In genomic region chr19:4370418-4371041, GRCh38 we compare ENCODE assay signal across 9 cellular contexts. TPM values are rescaled to one million over a fixed set of nuclear protein-coding genes. Genes with fewer than 3 reads are reported as not detected.
DNase-seq lines count a peak whose midpoint lies in the region; ATAC-seq, FAIRE-seq and TF ChIP-seq lines count a peak whose summit lies in the region.
"Had no signal": no experiment of that assay in that cellular context is flagged by ENCODE, and none has a peak within 500 bp of the region (broad histone marks: within the 10 kb centered on the region; RNA-seq: fewer than 3 reads in every experiment).

No MANE protein-coding gene starts in this region.

- H3K27me3 Mint-ChIP-seq in H9 (ENCODE audit: low read depth) (peaks cover 4% of the 10 kb centered on the region; the same call in 1 of the 2 replicates), activated B cell treated with CpG ODN at 0.5 μM for 24 hours (no peaks in the 10 kb centered on the region)

- H3K4me3 Mint-ChIP-seq in H9: no peak overlapping the region
- H3K4me3 Mint-ChIP-seq in activated B cell treated with CpG ODN at 0.5 μM for 24 hours: peak overlapping the region; percentile 78

- peaks cover 4% of the 10 kb centered on the region for H3K9me1 ChIP-seq in keratinocyte (ENCODE audit: control insufficient read depth, extremely low read depth, insufficient read depth, low read length)

- no peak overlapping the region for H3K4me3 ChIP-seq in keratinocyte (ENCODE audit: control insufficient read depth in 2 of 3, extremely low read depth in 1 of 3, insufficient read depth in 2 of 3, low read depth in 1 of 3, low read length in 3 of 3)
- H3K4me3 ChIP-seq in smooth muscle cell: no peak overlapping the region

- no peak overlapping the region for H3K23ac ChIP-seq in H9 (ENCODE audit: insufficient read length, low read depth, low read length)

- no peak overlapping the region for H2BK15ac ChIP-seq in H9 (ENCODE audit: low read depth, low read length)

- no peaks in the 10 kb centered on the region; the same call in 1 of the 2 replicates for H3K79me2 ChIP-seq in H9 (ENCODE audit: insufficient read depth, low read length)
- peaks cover 70% of the 10 kb centered on the region for H3K79me2 ChIP-seq in keratinocyte (ENCODE audit: control insufficient read depth, insufficient read depth, low read length)
- H3K79me2 ChIP-seq in smooth muscle cell (ENCODE audit: low read depth): peaks cover 70% of the 10 kb centered on the region

- no peak overlapping the region for H4K5ac ChIP-seq in H9 (ENCODE audit: insufficient read length, low read depth, low read length)

- H3K9me3 ChIP-seq in H9 (ENCODE audit: control insufficient read depth, low read depth, low read length): no peaks in the 10 kb centered on the region
- no peaks in the 10 kb centered on the region for H3K9me3 ChIP-seq in keratinocyte (ENCODE audit: control insufficient read depth, low read depth, low read length)
- H3K9me3 ChIP-seq in smooth muscle cell (replicated peaks; ENCODE audit: low read depth): no peaks in the 10 kb centered on the region

- no peak overlapping the region for H3K56ac ChIP-seq in H9 (ENCODE audit: insufficient read length, low read depth, low read length)

- POLR2A ChIA-PET in activated B cell treated with CpG ODN at 0.5 μM for 24 hours (lab: Charles Lee): interaction anchor here (0.5 to 1.6 kb wide), 6 partner anchors 9 to 101 kb away, joined by 4 to 12 read pairs (median 6); partner anchors contain the start of genes CHAF1A and SH3GL1

- no peak overlapping the region for H3T11ph ChIP-seq in H9 (ENCODE audit: low read length)

- H4K20me1 ChIP-seq in H9 (ENCODE audit: control insufficient read depth, insufficient read depth, insufficient read length) (no peaks in the 10 kb centered on the region), keratinocyte (ENCODE audit: control insufficient read depth, extremely low read depth, insufficient read depth, low read length) (peaks cover 4% of the 10 kb centered on the region), smooth muscle cell (ENCODE audit: low read depth) (peaks cover 100% of the 10 kb centered on the region)

- H2BK5ac ChIP-seq in H9 (ENCODE audit: insufficient read length, low read length): no peak overlapping the region

- no CpG with 5 or more reads among the region's 15 CpGs for WGBS in H9 (ENCODE audit: extremely low coverage, insufficient read length, low lambda C conversion rate)
- 93% methylated on average over 15 of the region's 15 CpGs for WGBS in smooth muscle cell (ENCODE audit: low lambda C conversion rate)

- no peak overlapping the region for H3K14ac ChIP-seq in H9 (ENCODE audit: insufficient read depth, low read length)

- no peak for FAIRE-seq in keratinocyte (lab: Jason Lieb, UNC)

- H3K36me3 Mint-ChIP-seq in H9 (ENCODE audit: insufficient read depth in 1 of 3, low read depth in 3 of 3) (peaks cover 3 to 10% (median 8%) of the 10 kb centered on the region in 3 experiments; a peak in 4 of 7 replicates), activated B cell treated with CpG ODN at 0.5 μM for 24 hours (ENCODE audit: low read depth) (peaks cover 8% of the 10 kb centered on the region)

- no peak for ATAC-seq in activated B cell treated with CpG ODN at 0.5 μM for 24 hours (ENCODE audit: low read depth)

- intact Hi-C loops in activated B cell treated with CpG ODN at 0.5 μM for 24 hours (cut with micrococcal nuclease): no loop called here

- H3K27ac ChIP-seq in H9 (ENCODE audit: insufficient read length, low read depth, low read length): no peak overlapping the region
- H3K27ac ChIP-seq in keratinocyte (ENCODE audit: control insufficient read depth, insufficient read depth, low read length): peak overlapping the region; percentile 84
- no peak overlapping the region for H3K27ac ChIP-seq in smooth muscle cell (ENCODE audit: low read depth)

- dilution Hi-C loops in keratinocyte (cut with MboI; ENCODE audit: extremely low pct_ligation_motif_present, low sequenced_read_pairs): no loop called here

- peaks cover 4% of the 10 kb centered on the region for H3K79me1 ChIP-seq in H9 (ENCODE audit: insufficient read depth, low read depth, low read length, poor library complexity, severe bottlenecking)

- H3F3A ChIP-seq in smooth muscle cell (ENCODE audit: low read depth): peaks cover 29% of the 10 kb centered on the region

- H3K18ac ChIP-seq in H9 (ENCODE audit: insufficient read length, low read depth, low read length): no peak overlapping the region

- H3K27ac Mint-ChIP-seq in H9 (peak overlapping the region in 2 of 3 experiments; percentile 31 to 39; a peak in 1 of 7 replicates), activated B cell treated with CpG ODN at 0.5 μM for 24 hours (peak overlapping the region; percentile 92)

- no peak overlapping the region for H2BK20ac ChIP-seq in H9 (ENCODE audit: low read depth, low read length, poor library complexity, severe bottlenecking)

- no peak overlapping the region for H3K4ac ChIP-seq in H9 (ENCODE audit: low read depth, low read length)

- H4K8ac ChIP-seq in H9 (replicated peaks; ENCODE audit: insufficient read length, low read depth, low read length): no peak overlapping the region

- TF ChIP-seq CTCF in H9 (conservative IDR thresholded peaks at IDR 0.05) (no peak), activated B cell treated with CpG ODN at 0.5 μM for 24 hours (IDR thresholded peaks at IDR 0.05) (no peak), keratinocyte (optimal IDR thresholded peaks at IDR 0.05 in 1 of 3, IDR thresholded peaks at IDR 0.05 in 1 of 3, conservative IDR thresholded peaks at IDR 0.05 in 1 of 3; ENCODE audit: extremely low read depth in 1 of 3, insufficient read depth in 2 of 3, low read length in 3 of 3) (no peak), smooth muscle cell (IDR thresholded peaks at IDR 0.05; ENCODE audit: borderline replicate concordance, insufficient read depth, poor library complexity, severe bottlenecking) (no peak)

- peaks cover 15 to 21% of the 10 kb centered on the region in 2 experiments for H3K36me3 ChIP-seq in keratinocyte (ENCODE audit: control insufficient read depth in 2 of 2, extremely low read depth in 1 of 2, insufficient read depth in 2 of 2, low read length in 2 of 2)
- no peaks in the 10 kb centered on the region for H3K36me3 ChIP-seq in smooth muscle cell (ENCODE audit: low read depth)

- H3K27me3 ChIP-seq in H9 (ENCODE audit: insufficient read depth, low read length): no peaks in the 10 kb centered on the region
- H3K27me3 ChIP-seq in keratinocyte (ENCODE audit: control insufficient read depth, extremely low read depth, insufficient read depth, low read length): no peaks in the 10 kb centered on the region
- H3K27me3 ChIP-seq in smooth muscle cell (ENCODE audit: low read depth): no peaks in the 10 kb centered on the region

- H3K4me1 ChIP-seq in H9 (ENCODE audit: insufficient read depth, low read length) (peaks cover under 1% of the 10 kb centered on the region; the same call in 1 of the 2 replicates), keratinocyte (ENCODE audit: control insufficient read depth, extremely low read depth, insufficient read depth, low read length) (peaks cover 40% of the 10 kb centered on the region), smooth muscle cell (ENCODE audit: low read depth) (peaks cover 44% of the 10 kb centered on the region)

- H3K9me3 Mint-ChIP-seq in H9 (no peaks in the 10 kb centered on the region), activated B cell treated with CpG ODN at 0.5 μM for 24 hours (no peaks in the 10 kb centered on the region)

- no peak overlapping the region for H2BK120ac ChIP-seq in H9 (ENCODE audit: low read depth, low read length, poor library complexity, severe bottlenecking)

- peaks cover 18 to 30% of the 10 kb centered on the region in 2 experiments for H3K4me1 Mint-ChIP-seq in H9
- H3K4me1 Mint-ChIP-seq in activated B cell treated with CpG ODN at 0.5 μM for 24 hours: peaks cover 76% of the 10 kb centered on the region

- CTCF ChIA-PET in activated B cell treated with CpG ODN at 0.5 μM for 24 hours (lab: Charles Lee): interaction anchor here (0.8 to 4.2 kb wide), 7 partner anchors 18 to 155 kb away, joined by 3 to 31 read pairs (median 4); partner anchors contain the start of genes CHAF1A, MPND and SH3GL1

- H3K9ac ChIP-seq in H9 (ENCODE audit: extremely low read depth, insufficient read length, low read length): no peak overlapping the region
- peak overlapping the region; percentile 76 for H3K9ac ChIP-seq in keratinocyte (ENCODE audit: control insufficient read depth, extremely low read depth, insufficient read depth, low read length)
- no peak overlapping the region for H3K9ac ChIP-seq in smooth muscle cell (ENCODE audit: low read depth)

- H3K23me2 ChIP-seq in H9 (ENCODE audit: insufficient read length, low read depth, low read length, poor library complexity, severe bottlenecking): no peaks in the 10 kb centered on the region

- DNase-seq in H9 (no peak), activated B cell treated with CpG ODN at 0.5 μM for 24 hours (no peak), keratinocyte (ENCODE audit: low read depth, low spot score) (no peak), smooth muscle cell (lab: John Stamatoyannopoulos, UW; ENCODE audit: unreplicated experiment) (no peak), retina (no peak), foreskin melanocyte (no peak), NCI-H1105 (lab: John Stamatoyannopoulos, UW) (no peak), AG08395 (ENCODE audit: low spot score) (no peak)
- DNase-seq: NCI-H2081 treated with DMSO at 0.1 percent for 48 hours had no signal

- no peak overlapping the region for H2BK12ac ChIP-seq in H9 (ENCODE audit: insufficient read length, low read depth, low read length)

- H2AFZ ChIP-seq in H9 (ENCODE audit: low read length): no peak overlapping the region
- H2AFZ ChIP-seq in keratinocyte (ENCODE audit: control insufficient read depth, low read length): no peak overlapping the region
- no peak overlapping the region for H2AFZ ChIP-seq in smooth muscle cell (ENCODE audit: low read depth)

- H4K91ac ChIP-seq in H9 (ENCODE audit: insufficient read length, low read depth, low read length): no peak overlapping the region

- no peak overlapping the region for H2AK5ac ChIP-seq in H9 (ENCODE audit: insufficient read length, low read length)

- H3K4me2 ChIP-seq in H9 (ENCODE audit: insufficient read depth, insufficient read length, low read length) (no peak overlapping the region), keratinocyte (ENCODE audit: control insufficient read depth, extremely low read depth, insufficient read depth, low read depth, low read length) (no peak overlapping the region), smooth muscle cell (peak overlapping the region; percentile 8)

RNA-seq across cellular contexts. Expression of gene MPND, which starts 27.2 kb away (rescaled TPM):
- total RNA-seq in H9 (2021): 37.0 and 38.2 TPM in 2 replicates
- total RNA-seq in activated B cell treated with CpG ODN at 0.5 μM for 24 hours: 25.2 and 29.8 TPM in 2 replicates
- 4.2 to 4.7 TPM (median 4.6 TPM) in 3 replicates for polyA plus RNA-seq in keratinocyte
- polyA plus RNA-seq in keratinocyte (2011; ENCODE audit: low read depth): 2.8 TPM
- 2.7 and 5.3 TPM in 2 replicates for polyA plus RNA-seq in keratinocyte (2011; cell fraction: cytosol; rRNA removed)
- polyA plus RNA-seq in keratinocyte (2011; cell fraction: nucleus; rRNA removed): 2.4 TPM in 2 replicates
- polyA plus RNA-seq in keratinocyte (2012; ENCODE audit: low replicate concordance): 5.7 and 11.4 TPM in 2 replicates
- polyA minus RNA-seq in keratinocyte: 2.0 to 7.9 TPM (median 2.3 TPM) in 3 replicates
- polyA minus RNA-seq in keratinocyte (2011; cell fraction: cytosol; rRNA and poly(A)+ RNA removed): 8.1 TPM
- polyA minus RNA-seq in keratinocyte (2011; cell fraction: nucleus; rRNA and poly(A)+ RNA removed): 0.85 and 2.7 TPM in 2 replicates
- total RNA-seq in smooth muscle cell: 2.4 and 3.9 TPM in 2 replicates
- 10.9 and 14.6 TPM in 2 replicates for polyA plus RNA-seq in smooth muscle cell

RNA-seq across cellular contexts. Expression of gene SH3GL1, which starts 29.8 kb away (rescaled TPM):
- 85.5 TPM in 2 replicates for total RNA-seq in H9 (2021)
- total RNA-seq in activated B cell treated with CpG ODN at 0.5 μM for 24 hours: 33.8 and 43.7 TPM in 2 replicates
- polyA plus RNA-seq in keratinocyte: 47.4 to 61.0 TPM (median 52.7 TPM) in 3 replicates
- 51.2 TPM for polyA plus RNA-seq in keratinocyte (2011; ENCODE audit: low read depth)
- polyA plus RNA-seq in keratinocyte (2011; cell fraction: cytosol; rRNA removed): 43.2 and 91.3 TPM in 2 replicates
- polyA plus RNA-seq in keratinocyte (2011; cell fraction: nucleus; rRNA removed): 46.9 and 63.8 TPM in 2 replicates
- polyA plus RNA-seq in keratinocyte (2012; ENCODE audit: low replicate concordance): 82.6 and 89.6 TPM in 2 replicates
- polyA minus RNA-seq in keratinocyte: 27.5 to 75.2 TPM (median 36.8 TPM) in 3 replicates
- 106 TPM for polyA minus RNA-seq in keratinocyte (2011; cell fraction: cytosol; rRNA and poly(A)+ RNA removed)
- 26.8 and 27.0 TPM in 2 replicates for polyA minus RNA-seq in keratinocyte (2011; cell fraction: nucleus; rRNA and poly(A)+ RNA removed)
- 50.1 and 52.9 TPM in 2 replicates for total RNA-seq in smooth muscle cell
- polyA plus RNA-seq in smooth muscle cell: 120 and 132 TPM in 2 replicates

RNA-seq across cellular contexts. Expression of gene STAP2, which starts 31.9 kb away (rescaled TPM):
- total RNA-seq in H9 (2021): 19.0 and 20.2 TPM in 2 replicates
- 1.1 and 1.3 TPM in 2 replicates for total RNA-seq in activated B cell treated with CpG ODN at 0.5 μM for 24 hours
- 53.8 to 80.5 TPM (median 60.0 TPM) in 3 replicates for polyA plus RNA-seq in keratinocyte
- 70.3 TPM for polyA plus RNA-seq in keratinocyte (2011; ENCODE audit: low read depth)
- 37.9 and 84.3 TPM in 2 replicates for polyA plus RNA-seq in keratinocyte (2011; cell fraction: cytosol; rRNA removed)
- polyA plus RNA-seq in keratinocyte (2011; cell fraction: nucleus; rRNA removed): 70.9 and 84.1 TPM in 2 replicates
- 54.3 and 57.7 TPM in 2 replicates for polyA plus RNA-seq in keratinocyte (2012; ENCODE audit: low replicate concordance)
- polyA minus RNA-seq in keratinocyte: 38.9 to 51.1 TPM (median 39.6 TPM) in 3 replicates
- 77.9 TPM for polyA minus RNA-seq in keratinocyte (2011; cell fraction: cytosol; rRNA and poly(A)+ RNA removed)
- polyA minus RNA-seq in keratinocyte (2011; cell fraction: nucleus; rRNA and poly(A)+ RNA removed): 23.1 and 24.4 TPM in 2 replicates
- total RNA-seq in smooth muscle cell: 10.7 and 13.0 TPM in 2 replicates
- polyA plus RNA-seq in smooth muscle cell: 8.3 and 26.5 TPM in 2 replicates

RNA-seq across cellular contexts. Expression of gene CHAF1A, which starts 31.9 kb away (rescaled TPM):
- total RNA-seq in H9 (2021) (143 and 148 TPM in 2 replicates), activated B cell treated with CpG ODN at 0.5 μM for 24 hours (13.9 and 19.2 TPM in 2 replicates), smooth muscle cell (3.8 and 14.7 TPM in 2 replicates)
- polyA plus RNA-seq in keratinocyte (5.2 to 12.5 TPM (median 10.6 TPM) in 3 replicates), smooth muscle cell (11.4 and 14.8 TPM in 2 replicates)
- polyA plus RNA-seq in keratinocyte (2011; ENCODE audit: low read depth): 4.8 TPM
- 7.5 and 8.0 TPM in 2 replicates for polyA plus RNA-seq in keratinocyte (2011; cell fraction: cytosol; rRNA removed)
- polyA plus RNA-seq in keratinocyte (2011; cell fraction: nucleus; rRNA removed): 11.8 and 12.3 TPM in 2 replicates
- polyA plus RNA-seq in keratinocyte (2012; ENCODE audit: low replicate concordance): 3.7 and 16.7 TPM in 2 replicates
- polyA minus RNA-seq in keratinocyte: 5.1 to 11.2 TPM (median 8.9 TPM) in 3 replicates
- polyA minus RNA-seq in keratinocyte (2011; cell fraction: cytosol; rRNA and poly(A)+ RNA removed): 13.8 TPM
- polyA minus RNA-seq in keratinocyte (2011; cell fraction: nucleus; rRNA and poly(A)+ RNA removed): 7.7 and 10.0 TPM in 2 replicates
